ENCODE assay signal across 24 cellular contexts in genomic region chr6:105067329-105067728, GRCh38.
"Had no signal": no experiment of that assay in that cellular context is flagged by ENCODE, and none has a peak within 500 bp of the region (broad histone marks: within the 10 kb centered on the region; RNA-seq: fewer than 3 reads in every experiment).

No MANE protein-coding gene starts in this region.

- H3K27ac Mint-ChIP-seq: naive thymus-derived CD4-positive, alpha-beta T cell; stimulated activated naive B cell treated with anti-CD40 and anti-IgM and Interleukin-4, amounts not matched to agents 10 μg/mL and 1 μg/mL and 100 μg/mL, for 72 hours; stimulated activated naive CD8-positive, alpha-beta T cell treated with anti-CD3 and anti-CD28 coated beads, Interleukin-15, amount 100 ng/mL, for 72 hours had no signal

- H3K4me1 Mint-ChIP-seq: naive thymus-derived CD4-positive, alpha-beta T cell; stimulated activated naive B cell treated with anti-CD40 and anti-IgM and Interleukin-4, amounts not matched to agents 10 μg/mL and 1 μg/mL and 100 μg/mL, for 72 hours; stimulated activated naive CD8-positive, alpha-beta T cell treated with anti-CD3 and anti-CD28 coated beads, Interleukin-15, amount 100 ng/mL, for 72 hours had no signal

- H3K9me3 Mint-ChIP-seq: nephron progenitor cell; stimulated activated naive B cell treated with anti-CD40 and anti-IgM and Interleukin-4, amounts not matched to agents 10 μg/mL and 1 μg/mL and 100 μg/mL, for 72 hours; stimulated activated naive CD8-positive, alpha-beta T cell treated with anti-CD3 and anti-CD28 coated beads, Interleukin-15, amount 100 ng/mL, for 72 hours; type B pancreatic cell had no signal

- H3K4me3 Mint-ChIP-seq: naive thymus-derived CD4-positive, alpha-beta T cell; nephron progenitor cell; stimulated activated naive B cell treated with anti-CD40 and anti-IgM and Interleukin-4, amounts not matched to agents 10 μg/mL and 1 μg/mL and 100 μg/mL, for 72 hours; stimulated activated naive CD8-positive, alpha-beta T cell treated with anti-CD3 and anti-CD28 coated beads, Interleukin-15, amount 100 ng/mL, for 72 hours; type B pancreatic cell had no signal

- DNase-seq: cortex of kidney; dorsolateral prefrontal cortex; effector memory CD4-positive, alpha-beta T cell; gastrocnemius medialis; left colon; left ventricle myocardium superior; mesendoderm; naive thymus-derived CD4-positive, alpha-beta T cell; nephron progenitor cell; psoas muscle; retina; spleen; stimulated activated CD4-positive, alpha-beta T cell treated with anti-CD3 and anti-CD28 coated beads, Interleukin-15, amount 100 ng/mL, for 24 hours; stimulated activated CD4-positive, alpha-beta T cell treated with anti-CD3 and anti-CD28 coated beads, Interleukin-1b, Interleukin-23, amount 100 ng/mL, for 48 hours; stimulated activated CD4-positive, alpha-beta T cell treated with anti-CD3 and anti-CD28 coated beads, Interleukin-4, amount 100 ng/mL, for 4 hours; stimulated activated naive B cell treated with anti-CD40 and anti-IgM and Interleukin-4, amounts not matched to agents 10 μg/mL and 1 μg/mL and 100 μg/mL, for 72 hours; stimulated activated naive CD8-positive, alpha-beta T cell treated with anti-CD3 and anti-CD28 coated beads, Interleukin-15, amount 100 ng/mL, for 72 hours had no signal

- ATAC-seq: esophagus mucosa; gastrocnemius medialis; left colon; left ventricle myocardium superior; naive thymus-derived CD4-positive, alpha-beta T cell; psoas muscle; sciatic nerve; stimulated activated naive B cell treated with anti-CD40 and anti-IgM and Interleukin-4, amounts not matched to agents 10 μg/mL and 1 μg/mL and 100 μg/mL, for 72 hours; stimulated activated naive CD8-positive, alpha-beta T cell treated with anti-CD3 and anti-CD28 coated beads, Interleukin-15, amount 100 ng/mL, for 72 hours had no signal

- H3K79me2 ChIP-seq: parathyroid adenoma had no signal

- H3K27ac ChIP-seq: dorsolateral prefrontal cortex, gastrocnemius medialis, parathyroid adenoma, psoas muscle, spleen had no signal

- FAIRE-seq: endometrium, urothelium cell line had no signal

- H3K36me3 Mint-ChIP-seq: naive thymus-derived CD4-positive, alpha-beta T cell; stimulated activated naive B cell treated with anti-CD40 and anti-IgM and Interleukin-4, amounts not matched to agents 10 μg/mL and 1 μg/mL and 100 μg/mL, for 72 hours; type B pancreatic cell had no signal

- H3K9ac ChIP-seq: parathyroid adenoma had no signal

- H2AFZ ChIP-seq: parathyroid adenoma had no signal

- H3K36me3 ChIP-seq: gastrocnemius medialis, spleen had no signal

- H3K27me3 Mint-ChIP-seq: type B pancreatic cell had no signal

- H3K4me1 ChIP-seq: gastrocnemius medialis, parathyroid adenoma, psoas muscle, spleen had no signal

- H3K27me3 ChIP-seq: gastrocnemius medialis had no signal

- H3K9me3 ChIP-seq: gastrocnemius medialis, psoas muscle, spleen had no signal

- H3K4me3 ChIP-seq: dorsolateral prefrontal cortex, gastrocnemius medialis, lung, psoas muscle, spleen had no signal
